ENCODE assay signal across 18 cellular contexts in the genomic region with DNA sequence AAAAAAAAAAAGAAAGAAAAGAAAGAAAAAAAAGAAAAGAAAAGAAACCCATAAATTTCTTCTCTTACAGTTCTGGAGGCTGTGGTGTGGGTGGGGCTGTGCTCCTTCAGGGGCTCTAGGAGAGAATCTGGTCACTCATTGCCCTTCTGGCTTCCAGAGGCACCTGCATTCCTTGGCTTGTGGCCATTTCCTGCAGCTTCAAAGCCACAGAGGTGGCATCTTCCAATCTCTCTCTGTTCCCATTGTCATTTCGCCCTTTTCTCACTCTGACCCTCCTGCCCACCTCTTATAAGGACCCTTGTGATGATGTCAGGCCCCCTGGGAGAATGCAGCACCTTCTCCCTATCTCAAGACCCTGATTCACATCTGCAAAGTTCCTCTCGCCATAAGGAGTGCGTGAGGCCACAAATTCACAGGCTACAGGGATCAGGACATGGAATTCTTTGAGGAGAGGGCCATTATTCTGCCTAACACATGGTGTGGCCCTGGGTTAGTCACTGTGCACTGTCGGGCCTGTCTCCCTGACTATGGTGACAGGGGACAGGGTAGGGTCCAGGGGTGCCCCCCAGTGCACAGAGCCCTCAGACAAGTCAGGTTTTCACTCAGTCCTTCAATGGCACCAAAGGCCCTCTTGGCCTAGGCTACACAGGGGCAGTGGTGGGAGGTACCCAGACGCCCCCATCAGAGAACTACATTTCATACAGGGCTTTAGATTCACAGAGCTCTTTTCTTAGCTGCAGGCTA. TPM values are rescaled to one million over a fixed set of nuclear protein-coding genes. Genes with fewer than 3 reads are reported as not detected.
DNase-seq lines count a peak whose midpoint lies in the region; ATAC-seq, FAIRE-seq and TF ChIP-seq lines count a peak whose summit lies in the region.
"Had no signal": no experiment of that assay in that cellular context is flagged by ENCODE, and none has a peak within 500 bp of the region (broad histone marks: within the 10 kb centered on the region; RNA-seq: fewer than 3 reads in every experiment).

No MANE protein-coding gene starts in this region.

- peaks cover 4% of the 10 kb centered on the region; the same call in 1 of the 2 replicates for H3K4me1 ChIP-seq in DND-41 (ENCODE audit: insufficient read depth, low read length)
- H3K4me1 ChIP-seq in neutrophil (ENCODE audit: control insufficient read depth in 1 of 2, insufficient read depth in 1 of 2, low read depth in 1 of 2, low read length in 1 of 2): peaks cover 32% of the 10 kb centered on the region in 2 experiments

- no peak overlapping the region for H3K9ac ChIP-seq in DND-41 (ENCODE audit: low read depth, low read length)
- H3K9ac ChIP-seq: GM23248 had no signal

- peak; percentile 18 for FAIRE-seq in bronchial epithelial cell (lab: Jason Lieb, UNC)
- FAIRE-seq: G401.6, K562 had no signal

- peak; percentile 23 for ATAC-seq in DND-41 (ENCODE audit: insufficient read depth, low read depth)
- ATAC-seq: K562, Panc1 had no signal

- H3K4me1 Mint-ChIP-seq in HFFc6 (ENCODE audit: low read depth): no peaks in the 10 kb centered on the region

- H3K27me3 ChIP-seq in DND-41 (ENCODE audit: insufficient read depth, low read length, poor library complexity) (no peaks in the 10 kb centered on the region), bronchial epithelial cell (ENCODE audit: control insufficient read depth, insufficient read depth, low read length) (peaks cover 7% of the 10 kb centered on the region), neutrophil (peaks cover 37% of the 10 kb centered on the region)

- H3K36me3 Mint-ChIP-seq in HFFc6 (ENCODE audit: low read depth): no peaks in the 10 kb centered on the region

- H3K9me3 ChIP-seq in DND-41 (ENCODE audit: insufficient read depth, low read length, severe bottlenecking) (no peaks in the 10 kb centered on the region), neutrophil (no peaks in the 10 kb centered on the region)
- H3K9me3 ChIP-seq: psoas muscle had no signal

- H3K36me3 ChIP-seq in DND-41 (ENCODE audit: insufficient read depth, low read length): no peaks in the 10 kb centered on the region
- no peaks in the 10 kb centered on the region for H3K36me3 ChIP-seq in bronchial epithelial cell (ENCODE audit: control insufficient read depth, insufficient read depth, low read length)
- H3K36me3 ChIP-seq in neutrophil: no peaks in the 10 kb centered on the region

- 0 out of 2 replicates have a peak, but pooled peaks cover 3% of the 10 kb centered on the region for H4K20me1 ChIP-seq in DND-41 (ENCODE audit: insufficient read depth, low read length)

- DNase-seq in DND-41 (peak; percentile 41), bronchial epithelial cell (ENCODE audit: low read depth) (no peak), KBM-7 (no peak), Kasumi-1 (lab: John Stamatoyannopoulos, UW) (no peak), HFFc6 (no peak)
- DNase-seq: GM23248, kidney glomerular epithelial cell, NCI-H187 treated with DMSO at 0.1 percent for 48 hours, NCI-H226 had no signal

- no peak for TF ChIP-seq CTCF in C4-2B (conservative IDR thresholded peaks at IDR 0.05)
- TF ChIP-seq CTCF in DND-41 (IDR thresholded peaks at IDR 0.05; ENCODE audit: borderline replicate concordance, extremely low read depth, low read length, poor library complexity, severe bottlenecking): no peak
- TF ChIP-seq CTCF in bronchial epithelial cell (IDR thresholded peaks at IDR 0.05; ENCODE audit: insufficient read depth, low read length, severe bottlenecking): no peak
- no peak for TF ChIP-seq CTCF in neutrophil (IDR thresholded peaks at IDR 0.05)
- TF ChIP-seq CTCF in HFFc6 (IDR thresholded peaks at IDR 0.05): no peak

- no peaks in the 10 kb centered on the region for H3K9me3 Mint-ChIP-seq in HFFc6
- H3K9me3 Mint-ChIP-seq: activated CD4-positive, alpha-beta T cell treated with anti-CD3 and anti-CD28 coated beads, Interleukin-2, amount 10 ng/mL, durations not matched to agents 24 days and 14 days had no signal

- no peak overlapping the region for H3K4me2 ChIP-seq in DND-41 (ENCODE audit: insufficient read depth, low read length)

- peak overlapping the region; percentile 22 for H3K27ac ChIP-seq in C4-2B
- no peak overlapping the region for H3K27ac ChIP-seq in DND-41 (ENCODE audit: low read length)
- H3K27ac ChIP-seq in neutrophil: peak overlapping the region; percentile 59
- H3K27ac ChIP-seq: GM23248, psoas muscle had no signal

- in situ Hi-C loops in KBM-7 (cut with MboI; ENCODE audit: low pct_unique_long_range_greater_than_20kb, low sequenced_read_pairs): no loop called here

- H3K4me3 Mint-ChIP-seq in HFFc6: no peak overlapping the region
- H3K4me3 Mint-ChIP-seq: activated CD4-positive, alpha-beta T cell treated with anti-CD3 and anti-CD28 coated beads, Interleukin-2, amount 10 ng/mL, durations not matched to agents 24 days and 14 days; activated naive CD4-positive, alpha-beta T cell treated with anti-CD3 and anti-CD28 coated beads for 36 hours had no signal

- H3K4me3 ChIP-seq in DND-41 (ENCODE audit: low read depth in 1 of 2, low read length in 2 of 2): no peak overlapping the region
- H3K4me3 ChIP-seq in bronchial epithelial cell (ENCODE audit: low read depth, low read length): no peak overlapping the region
- no peak overlapping the region for H3K4me3 ChIP-seq in neutrophil (ENCODE audit: low read depth in 1 of 2, low read length in 1 of 2)
- H3K4me3 ChIP-seq: coronary artery, GM23248, K562, psoas muscle had no signal

- no peak overlapping the region for H3K27ac Mint-ChIP-seq in HFFc6
- H3K27ac Mint-ChIP-seq: activated naive CD4-positive, alpha-beta T cell treated with anti-CD3 and anti-CD28 coated beads for 36 hours had no signal

- no peaks in the 10 kb centered on the region for H3K79me2 ChIP-seq in DND-41 (ENCODE audit: insufficient read depth, low read length)

- H2AFZ ChIP-seq in DND-41 (ENCODE audit: low read depth, low read length): no peak overlapping the region
- H2AFZ ChIP-seq: GM23248 had no signal

- peaks cover 26% of the 10 kb centered on the region for H3K27me3 Mint-ChIP-seq in HFFc6 (ENCODE audit: insufficient read depth)
- H3K27me3 Mint-ChIP-seq: activated CD4-positive, alpha-beta T cell treated with anti-CD3 and anti-CD28 coated beads, Interleukin-2, amount 10 ng/mL, durations not matched to agents 24 days and 14 days had no signal

RNA-seq across cellular contexts. Expression of gene PRR5, which starts 38.6 kb away (rescaled TPM):
- 6.3 and 14.0 TPM in 2 replicates for total RNA-seq in bronchial epithelial cell
- 10 to 100 TPM in 1 of 6 experiments, 1 to 10 TPM in 5; 4.6 to 12.7 (median 5.2) TPM for total RNA-seq in HFFc6 (2021; fragmentation: NEBNext Ultra II Directional; extraction: Animal tissue kit (Norgen Biotek cat#: 25700))
